ENCODE assay signal across 23 cellular contexts in genomic region chr16:83666449-83666848, GRCh38.
"Had no signal": no experiment of that assay in that cellular context is flagged by ENCODE, and none has a peak within 500 bp of the region (broad histone marks: within the 10 kb centered on the region; RNA-seq: fewer than 3 reads in every experiment).

No MANE protein-coding gene starts in this region.

- H3K27ac Mint-ChIP-seq: activated B cell treated with CpG ODN at 0.5 μM for 24 hours; activated CD8-positive, alpha-beta T cell treated with anti-CD3 and anti-CD28 coated beads for 36 hours; activated T-helper 17 cell treated with anti-CD3 and anti-CD28 coated beads, Interleukin-2, amount 50 U/mL, for 72 hours; dendritic cell treated with granulocyte-macrophage colony-stimulating factor and Interleukin-4, amounts not matched to agents 40 ng/mL and 50 ng/mL, for 4 days; nephron; stimulated activated naive B cell treated with anti-CD40 and anti-IgM and Interleukin-4, amounts not matched to agents 10 μg/mL and 1 μg/mL and 100 μg/mL, for 72 hours; T-helper 2 cell treated with Interferon-gamma antibody and Interleukin-4, amounts not matched to agents 5 μg/mL and 100 μg/mL, for 36 hours had no signal

- H3K36me3 Mint-ChIP-seq: stimulated activated naive B cell treated with anti-CD40 and anti-IgM and Interleukin-4, amounts not matched to agents 10 μg/mL and 1 μg/mL and 100 μg/mL, for 72 hours had no signal

- H3K27me3 Mint-ChIP-seq: activated CD8-positive, alpha-beta T cell treated with anti-CD3 and anti-CD28 coated beads for 36 hours had no signal

- H3K4me1 Mint-ChIP-seq: activated B cell treated with CpG ODN at 0.5 μM for 24 hours; activated T-helper 17 cell treated with anti-CD3 and anti-CD28 coated beads, Interleukin-2, amount 50 U/mL, for 72 hours; nephron; stimulated activated naive B cell treated with anti-CD40 and anti-IgM and Interleukin-4, amounts not matched to agents 10 μg/mL and 1 μg/mL and 100 μg/mL, for 72 hours had no signal

- ATAC-seq: activated CD8-positive, alpha-beta T cell treated with anti-CD3 and anti-CD28 coated beads for 36 hours; activated T-cell treated with anti-CD3 and anti-CD28 coated beads, Interleukin-2, amount 50 U/mL, for 4 hours; activated T-helper 17 cell treated with anti-CD3 and anti-CD28 coated beads, Interleukin-2, amount 50 U/mL, for 72 hours; sciatic nerve; stimulated activated naive B cell treated with anti-CD40 and anti-IgM and Interleukin-4, amounts not matched to agents 10 μg/mL and 1 μg/mL and 100 μg/mL, for 72 hours had no signal

- H3K9me3 Mint-ChIP-seq: activated B cell treated with CpG ODN at 0.5 μM for 24 hours; activated CD8-positive, alpha-beta T cell treated with anti-CD3 and anti-CD28 coated beads for 36 hours; dendritic cell treated with granulocyte-macrophage colony-stimulating factor and Interleukin-4, amounts not matched to agents 40 ng/mL and 50 ng/mL, for 4 days; stimulated activated naive B cell treated with anti-CD40 and anti-IgM and Interleukin-4, amounts not matched to agents 10 μg/mL and 1 μg/mL and 100 μg/mL, for 72 hours; T-helper 2 cell treated with Interferon-gamma antibody and Interleukin-4, amounts not matched to agents 5 μg/mL and 100 μg/mL, for 36 hours had no signal

- H3K4me3 ChIP-seq: left ventricle myocardium inferior, lung, skin epidermis, suprapubic skin, tibial artery had no signal

- DNase-seq: activated B cell treated with CpG ODN at 0.5 μM for 24 hours; activated CD4-positive, alpha-beta T cell treated with anti-CD3 and anti-CD28 coated beads, Interleukin-2, amount 50 U/mL, for 1 hour; activated CD8-positive, alpha-beta T cell treated with anti-CD3 and anti-CD28 coated beads for 36 hours; activated gamma-delta T cell treated with Interleukin-2 at 50 U/mL for 16 hours; activated naive CD4-positive, alpha-beta T cell treated with anti-CD3 and anti-CD28 coated beads, Interleukin-2, amount 50 U/mL, for 16 hours; activated T-cell treated with anti-CD3 and anti-CD28 coated beads, Interleukin-2, amount 50 U/mL, for 4 hours; amniotic stem cell; brain microvascular endothelial cell; effector CD4-positive, alpha-beta T cell; kidney glomerular epithelial cell; left ventricle myocardium inferior; mesendoderm; stimulated activated CD4-positive, alpha-beta T cell treated with anti-CD3 and anti-CD28 coated beads, Interleukin-1b, Interleukin-23, amount 100 ng/mL, for 48 hours; stimulated activated naive B cell treated with anti-CD40 and anti-IgM and Interleukin-4, amounts not matched to agents 10 μg/mL and 1 μg/mL and 100 μg/mL, for 72 hours; tibial artery had no signal

- H3K4me3 Mint-ChIP-seq: activated B cell treated with CpG ODN at 0.5 μM for 24 hours; activated CD8-positive, alpha-beta T cell treated with anti-CD3 and anti-CD28 coated beads for 36 hours; activated T-cell treated with anti-CD3 and anti-CD28 coated beads, Interleukin-2, amount 50 U/mL, for 4 hours; activated T-helper 17 cell treated with anti-CD3 and anti-CD28 coated beads, Interleukin-2, amount 50 U/mL, for 72 hours; dendritic cell treated with granulocyte-macrophage colony-stimulating factor and Interleukin-4, amounts not matched to agents 40 ng/mL and 50 ng/mL, for 4 days; nephron; stimulated activated naive B cell treated with anti-CD40 and anti-IgM and Interleukin-4, amounts not matched to agents 10 μg/mL and 1 μg/mL and 100 μg/mL, for 72 hours; T-helper 2 cell treated with Interferon-gamma antibody and Interleukin-4, amounts not matched to agents 5 μg/mL and 100 μg/mL, for 36 hours had no signal
